ENCODE assay signal across 18 cellular contexts in genomic region chr19:40560092-40560507, GRCh38.
"Had no signal": no experiment of that assay in that cellular context is flagged by ENCODE, and none has a peak within 500 bp of the region (broad histone marks: within the 10 kb centered on the region; RNA-seq: fewer than 3 reads in every experiment).

No MANE protein-coding gene starts in this region.

- H3K9me3 ChIP-seq: breast epithelium, stomach, thoracic aorta had no signal

- H3K4me3 ChIP-seq: breast epithelium, stomach, thoracic aorta had no signal

- H3K9me3 Mint-ChIP-seq: activated CD8-positive, alpha-beta T cell treated with anti-CD3 and anti-CD28 coated beads for 36 hours; effector memory CD8-positive, alpha-beta T cell had no signal

- H3K27ac Mint-ChIP-seq: activated CD8-positive, alpha-beta T cell treated with anti-CD3 and anti-CD28 coated beads for 36 hours; activated naive CD8-positive, alpha-beta T cell; effector memory CD8-positive, alpha-beta T cell had no signal

- H3K36me3 ChIP-seq: breast epithelium, thoracic aorta had no signal

- H2AFZ ChIP-seq: parathyroid adenoma had no signal

- H3K4me3 Mint-ChIP-seq: activated CD8-positive, alpha-beta T cell treated with anti-CD3 and anti-CD28 coated beads for 36 hours; activated naive CD8-positive, alpha-beta T cell; effector memory CD8-positive, alpha-beta T cell had no signal

- DNase-seq: activated CD4-positive, alpha-beta T cell treated with anti-CD3 and anti-CD28 coated beads for 4 hours; activated CD8-positive, alpha-beta T cell treated with anti-CD3 and anti-CD28 coated beads for 36 hours; activated gamma-delta T cell treated with Interleukin-2 at 50 U/mL for 16 hours; activated T-cell treated with anti-CD3 and anti-CD28 coated beads, Interleukin-2, amount 50 U/mL, for 48 hours; amygdala; dermis blood vessel endothelial cell; effector memory CD8-positive, alpha-beta T cell; erythroblast; islet precursor cell; midbrain; stimulated activated CD4-positive, alpha-beta T cell treated with anti-CD3 and anti-CD28 coated beads, Interleukin-2, amount 100 ng/mL, for 24 hours; stomach; T-helper 1 cell had no signal

- H3K79me2 ChIP-seq: parathyroid adenoma had no signal

- H3K4me1 ChIP-seq: breast epithelium, parathyroid adenoma, stomach had no signal

- H3K36me3 Mint-ChIP-seq: activated naive CD8-positive, alpha-beta T cell had no signal

- H3K27ac ChIP-seq: breast epithelium, parathyroid adenoma, stomach, thoracic aorta, VCaP had no signal
